17 cellular contexts compared by ENCODE assay signal in genomic region chr15:41911691-41912345, GRCh38. TPM values are rescaled to one million over a fixed set of nuclear protein-coding genes. Genes with fewer than 3 reads are reported as not detected.
DNase-seq lines count a peak whose midpoint lies in the region; ATAC-seq and TF ChIP-seq lines count a peak whose summit lies in the region.
"Had no signal": no experiment of that assay in that cellular context is flagged by ENCODE, and none has a peak within 500 bp of the region (broad histone marks: within the 10 kb centered on the region; RNA-seq: fewer than 3 reads in every experiment).

No MANE protein-coding gene starts in this region.

- TF ChIP-seq CTCF in heart left ventricle (IDR thresholded peaks at IDR 0.05) (no peak), Panc1 (IDR thresholded peaks at IDR 0.05) (no peak)

- H3K27ac ChIP-seq in heart left ventricle (peak overlapping the region; percentile 43 to 93 (median 83)), Panc1 (ENCODE audit: low read length) (no peak overlapping the region), right cardiac atrium (ENCODE audit: low read length) (peak overlapping the region; percentile 79), urinary bladder (ENCODE audit: low read depth) (peak overlapping the region; percentile 26)
- H3K27ac ChIP-seq: GM23248 had no signal

- H3K4me1 ChIP-seq in heart left ventricle (peaks cover 0 to 73% (median 59%) of the 10 kb centered on the region in 12 donors), Panc1 (ENCODE audit: control insufficient read depth, insufficient read depth, low read length) (no peaks in the 10 kb centered on the region), right cardiac atrium (ENCODE audit: control insufficient read depth, insufficient read depth, low read length) (peaks cover 3% of the 10 kb centered on the region), urinary bladder (ENCODE audit: insufficient read depth) (no peaks in the 10 kb centered on the region)

- in situ Hi-C loops in Panc1 (cut with HindIII; ENCODE audit: low pct_unique_long_range_greater_than_20kb, low sequenced_read_pairs): no loop called here

- BruUV-seq in Panc1 (replicated peaks; lab: Mats Ljungman, UMichigan): no TSS peak

- H3K4me3 ChIP-seq in heart left ventricle: no peak overlapping the region
- H3K4me3 ChIP-seq in Panc1 (ENCODE audit: low read depth in 2 of 2, low read length in 2 of 2): no peak overlapping the region
- H3K4me3 ChIP-seq in right cardiac atrium (ENCODE audit: low read length): no peak overlapping the region
- H3K4me3 ChIP-seq in urinary bladder (ENCODE audit: low read depth, low read length): no peak overlapping the region
- H3K4me3 ChIP-seq: GM23248, K562 had no signal

- ATAC-seq in heart left ventricle: no peak
- no peak for ATAC-seq in Right ventricle myocardium superior (ENCODE audit: poor library complexity)
- 0 out of 2 replicates have a peak, but pooled peaks have one; percentile 39 for ATAC-seq in Panc1
- ATAC-seq in right cardiac atrium: no peak
- no peak for ATAC-seq in GM19395 (IDR thresholded peaks at IDR 0.05; ENCODE audit: unreplicated experiment)
- ATAC-seq: K562 had no signal

- WGBS in heart left ventricle, 4 donors: 64 to 76% (median 71%) methylated on average over 9 to 14 of the region's 14 CpGs
- WGBS in right cardiac atrium: 77% methylated on average over 14 of the region's 14 CpGs
- WGBS in urinary bladder: 88% methylated on average over 14 of the region's 14 CpGs

- H3K27me3 ChIP-seq in heart left ventricle: no peaks in the 10 kb centered on the region
- no peaks in the 10 kb centered on the region for H3K27me3 ChIP-seq in Panc1 (ENCODE audit: control insufficient read depth, insufficient read depth, low read length)
- no peaks in the 10 kb centered on the region for H3K27me3 ChIP-seq in right cardiac atrium (ENCODE audit: control insufficient read depth, insufficient read depth)

- H3K36me3 ChIP-seq in heart left ventricle (peaks cover 0 to 66% (median 30%) of the 10 kb centered on the region in 9 donors), Panc1 (ENCODE audit: control insufficient read depth, insufficient read depth, low read length) (no peaks in the 10 kb centered on the region), urinary bladder (ENCODE audit: insufficient read depth) (no peaks in the 10 kb centered on the region)

- H3K9me3 ChIP-seq in heart left ventricle: no peaks in the 10 kb centered on the region
- H3K9me3 ChIP-seq in Panc1 (ENCODE audit: control insufficient read depth, insufficient read depth, low read depth, low read length): no peaks in the 10 kb centered on the region
- no peaks in the 10 kb centered on the region for H3K9me3 ChIP-seq in right cardiac atrium (ENCODE audit: control insufficient read depth, low read length)

- POLR2A ChIA-PET in Panc1 (lab: Charles Lee): no interaction called here

- TF ChIP-seq POLR2A in heart left ventricle (IDR thresholded peaks at IDR 0.05): no peak

- intact Hi-C loops in heart left ventricle (cut with DNase I) (loop anchor here in 3 of 10 donors (5.0 to 10.0 kb wide), 3 partner anchors 35 to 143 kb away; no protein-coding TSS in a partner anchor), Right ventricle myocardium superior (cut with DNase I) (no loop called here), Panc1 (cut with micrococcal nuclease; ENCODE audit: unreplicated experiment) (no loop called here), right cardiac atrium (cut with DNase I) (no loop called here)

- DNase-seq in heart left ventricle (peak in 1 of 5 donors; percentile 27), Right ventricle myocardium superior (no peak), Panc1 (ENCODE audit: low read depth, low spot score) (no peak), right cardiac atrium (no peak), H4 (ENCODE audit: low spot score) (no peak)
- DNase-seq: activated T-cell treated with anti-CD3 and anti-CD28 coated beads, Interleukin-2, amount 50 U/mL, for 48 hours; COR-L47; cortex of kidney; EL; GM23248; kidney glomerular epithelial cell; NCI-H1694; NCI-H524 treated with DMSO at 0.1 percent for 48 hours; stimulated activated CD8-positive, alpha-beta memory T cell treated with anti-CD3 and anti-CD28 coated beads, Interleukin-4, amount 100 ng/mL, for 48 hours had no signal

- CTCF ChIA-PET in Panc1 (lab: Charles Lee): no interaction called here

RNA-seq across cellular contexts. Expression of gene SPTBN5, which starts 18.0 kb away (rescaled TPM):
- total RNA-seq in heart left ventricle (1 to 10 TPM in 8 of 9 donors, under 1 TPM in 1; 0.31 to 5.6 (median 1.7) TPM), Right ventricle myocardium superior (3.4 TPM), Panc1 (2021; ENCODE audit: unreplicated experiment) (2.1 TPM), right cardiac atrium (1 to 10 TPM; 1.7 to 4.3 (median 3.8) TPM), urinary bladder (1.7 TPM)
- polyA plus RNA-seq in heart left ventricle (1 to 10 TPM; 1.3 to 3.2 TPM), right cardiac atrium (2.3 TPM), urinary bladder (2.0 TPM)
- polyA plus RNA-seq in Panc1 (2012; ENCODE audit: insufficient read length): 1.6 TPM
- not detected in 2 replicates for total RNA-seq in H4 (2014; rRNA removed; shearing (Covaris generic))
- polyA plus RNA-seq: K562 had no signal
